2 cellular contexts compared by ENCODE assay signal in the genomic region with DNA sequence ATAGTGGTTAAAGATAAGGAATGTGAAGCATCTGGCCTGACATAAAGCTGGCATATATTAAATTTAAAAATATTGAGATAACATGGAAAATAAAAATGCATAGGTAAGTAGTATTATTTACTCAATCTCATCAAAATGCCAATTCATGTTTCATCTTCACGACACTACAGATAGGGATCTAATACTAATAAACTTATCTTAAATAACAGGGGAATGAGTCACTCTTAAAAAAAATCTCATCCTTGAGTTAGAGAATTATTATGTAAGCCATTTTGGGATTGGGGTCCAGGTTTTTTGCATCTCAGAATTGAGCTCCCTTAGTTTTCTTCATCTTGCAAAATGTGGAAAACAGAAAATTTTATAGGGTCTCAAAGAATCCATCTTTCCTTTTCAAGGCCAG.
TF ChIP-seq lines count a peak whose summit lies in the region.

No MANE protein-coding gene starts in this region.

TF ChIP-seq in A549, 52 proteins besides CTCF, POLR2A, EP300 and RAD21 (continued from another document):
- TF ChIP-seq, protein P1, sequence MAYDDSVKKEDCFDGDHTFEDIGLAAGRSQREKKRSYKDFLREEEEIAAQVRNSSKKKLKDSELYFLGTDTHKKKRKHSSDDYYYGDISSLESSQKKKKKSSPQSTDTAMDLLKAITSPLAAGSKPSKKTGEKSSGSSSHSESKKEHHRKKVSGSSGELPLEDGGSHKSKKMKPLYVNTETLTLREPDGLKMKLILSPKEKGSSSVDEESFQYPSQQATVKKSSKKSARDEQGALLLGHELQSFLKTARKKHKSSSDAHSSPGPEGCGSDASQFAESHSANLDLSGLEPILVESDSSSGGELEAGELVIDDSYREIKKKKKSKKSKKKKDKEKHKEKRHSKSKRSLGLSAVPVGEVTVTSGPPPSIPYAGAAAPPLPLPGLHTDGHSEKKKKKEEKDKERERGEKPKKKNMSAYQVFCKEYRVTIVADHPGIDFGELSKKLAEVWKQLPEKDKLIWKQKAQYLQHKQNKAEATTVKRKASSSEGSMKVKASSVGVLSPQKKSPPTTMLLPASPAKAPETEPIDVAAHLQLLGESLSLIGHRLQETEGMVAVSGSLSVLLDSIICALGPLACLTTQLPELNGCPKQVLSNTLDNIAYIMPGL (CRISPR knock-in tag; IDR thresholded peaks at IDR 0.05; ENCODE audit: borderline replicate concordance): no peak
- TF ChIP-seq NPAS2 (CRISPR knock-in tag; IDR thresholded peaks at IDR 0.05; ENCODE audit: borderline replicate concordance) (no peak), CBX8 (IDR thresholded peaks at IDR 0.05) (no peak), POLR2AphosphoS2 (conservative IDR thresholded peaks at IDR 0.05; ENCODE audit: low read length) (no peak), ZC3H11A (IDR thresholded peaks at IDR 0.05) (no peak)
- TF ChIP-seq, protein P2, sequence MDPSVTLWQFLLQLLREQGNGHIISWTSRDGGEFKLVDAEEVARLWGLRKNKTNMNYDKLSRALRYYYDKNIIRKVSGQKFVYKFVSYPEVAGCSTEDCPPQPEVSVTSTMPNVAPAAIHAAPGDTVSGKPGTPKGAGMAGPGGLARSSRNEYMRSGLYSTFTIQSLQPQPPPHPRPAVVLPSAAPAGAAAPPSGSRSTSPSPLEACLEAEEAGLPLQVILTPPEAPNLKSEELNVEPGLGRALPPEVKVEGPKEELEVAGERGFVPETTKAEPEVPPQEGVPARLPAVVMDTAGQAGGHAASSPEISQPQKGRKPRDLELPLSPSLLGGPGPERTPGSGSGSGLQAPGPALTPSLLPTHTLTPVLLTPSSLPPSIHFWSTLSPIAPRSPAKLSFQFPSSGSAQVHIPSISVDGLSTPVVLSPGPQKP (IDR thresholded peaks at IDR 0.05; ENCODE audit: low read depth, low read length): no peak

TF ChIP-seq in HCT116, 20 proteins besides CTCF, POLR2A, EP300 and RAD21 (continued from another document):
- TF ChIP-seq CBX3 (IDR thresholded peaks at IDR 0.05; ENCODE audit: low read depth) (no peak), ZFX (IDR thresholded peaks at IDR 0.05) (no peak), FOSL1 (IDR thresholded peaks at IDR 0.05; ENCODE audit: low read depth) (no peak), EZH2phosphoT487 (IDR thresholded peaks at IDR 0.05; ENCODE audit: borderline replicate concordance) (no peak), ZNF274 (IDR thresholded peaks at IDR 0.05; ENCODE audit: low read depth, low read length) (no peak), SP1 (IDR thresholded peaks at IDR 0.05; ENCODE audit: low read depth) (no peak), CEBPB (IDR thresholded peaks at IDR 0.05; ENCODE audit: low read depth) (no peak), YY1 (IDR thresholded peaks at IDR 0.05; ENCODE audit: extremely low read depth, insufficient replicate concordance, low read depth, low read length) (no peak), ELF1 (IDR thresholded peaks at IDR 0.05; ENCODE audit: borderline replicate concordance, low read depth) (no peak), JUND (IDR thresholded peaks at IDR 0.05) (no peak)
- TF ChIP-seq, protein P3, sequence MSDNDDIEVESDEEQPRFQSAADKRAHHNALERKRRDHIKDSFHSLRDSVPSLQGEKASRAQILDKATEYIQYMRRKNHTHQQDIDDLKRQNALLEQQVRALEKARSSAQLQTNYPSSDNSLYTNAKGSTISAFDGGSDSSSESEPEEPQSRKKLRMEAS (IDR thresholded peaks at IDR 0.05): no peak
- TF ChIP-seq, protein P4, sequence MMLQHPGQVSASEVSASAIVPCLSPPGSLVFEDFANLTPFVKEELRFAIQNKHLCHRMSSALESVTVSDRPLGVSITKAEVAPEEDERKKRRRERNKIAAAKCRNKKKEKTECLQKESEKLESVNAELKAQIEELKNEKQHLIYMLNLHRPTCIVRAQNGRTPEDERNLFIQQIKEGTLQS (IDR thresholded peaks at IDR 0.05): no peak
- TF ChIP-seq, protein P5, sequence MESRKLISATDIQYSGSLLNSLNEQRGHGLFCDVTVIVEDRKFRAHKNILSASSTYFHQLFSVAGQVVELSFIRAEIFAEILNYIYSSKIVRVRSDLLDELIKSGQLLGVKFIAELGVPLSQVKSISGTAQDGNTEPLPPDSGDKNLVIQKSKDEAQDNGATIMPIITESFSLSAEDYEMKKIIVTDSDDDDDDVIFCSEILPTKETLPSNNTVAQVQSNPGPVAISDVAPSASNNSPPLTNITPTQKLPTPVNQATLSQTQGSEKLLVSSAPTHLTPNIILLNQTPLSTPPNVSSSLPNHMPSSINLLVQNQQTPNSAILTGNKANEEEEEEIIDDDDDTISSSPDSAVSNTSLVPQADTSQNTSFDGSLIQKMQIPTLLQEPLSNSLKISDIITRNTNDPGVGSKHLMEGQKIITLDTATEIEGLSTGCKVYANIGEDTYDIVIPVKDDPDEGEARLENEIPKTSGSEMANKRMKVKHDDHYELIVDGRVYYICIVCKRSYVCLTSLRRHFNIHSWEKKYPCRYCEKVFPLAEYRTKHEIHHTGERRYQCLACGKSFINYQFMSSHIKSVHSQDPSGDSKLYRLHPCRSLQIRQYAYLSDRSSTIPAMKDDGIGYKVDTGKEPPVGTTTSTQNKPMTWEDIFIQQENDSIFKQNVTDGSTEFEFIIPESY (IDR thresholded peaks at IDR 0.05; ENCODE audit: extremely low read depth, insufficient replicate concordance, low read length): no peak
- TF ChIP-seq, protein P6, sequence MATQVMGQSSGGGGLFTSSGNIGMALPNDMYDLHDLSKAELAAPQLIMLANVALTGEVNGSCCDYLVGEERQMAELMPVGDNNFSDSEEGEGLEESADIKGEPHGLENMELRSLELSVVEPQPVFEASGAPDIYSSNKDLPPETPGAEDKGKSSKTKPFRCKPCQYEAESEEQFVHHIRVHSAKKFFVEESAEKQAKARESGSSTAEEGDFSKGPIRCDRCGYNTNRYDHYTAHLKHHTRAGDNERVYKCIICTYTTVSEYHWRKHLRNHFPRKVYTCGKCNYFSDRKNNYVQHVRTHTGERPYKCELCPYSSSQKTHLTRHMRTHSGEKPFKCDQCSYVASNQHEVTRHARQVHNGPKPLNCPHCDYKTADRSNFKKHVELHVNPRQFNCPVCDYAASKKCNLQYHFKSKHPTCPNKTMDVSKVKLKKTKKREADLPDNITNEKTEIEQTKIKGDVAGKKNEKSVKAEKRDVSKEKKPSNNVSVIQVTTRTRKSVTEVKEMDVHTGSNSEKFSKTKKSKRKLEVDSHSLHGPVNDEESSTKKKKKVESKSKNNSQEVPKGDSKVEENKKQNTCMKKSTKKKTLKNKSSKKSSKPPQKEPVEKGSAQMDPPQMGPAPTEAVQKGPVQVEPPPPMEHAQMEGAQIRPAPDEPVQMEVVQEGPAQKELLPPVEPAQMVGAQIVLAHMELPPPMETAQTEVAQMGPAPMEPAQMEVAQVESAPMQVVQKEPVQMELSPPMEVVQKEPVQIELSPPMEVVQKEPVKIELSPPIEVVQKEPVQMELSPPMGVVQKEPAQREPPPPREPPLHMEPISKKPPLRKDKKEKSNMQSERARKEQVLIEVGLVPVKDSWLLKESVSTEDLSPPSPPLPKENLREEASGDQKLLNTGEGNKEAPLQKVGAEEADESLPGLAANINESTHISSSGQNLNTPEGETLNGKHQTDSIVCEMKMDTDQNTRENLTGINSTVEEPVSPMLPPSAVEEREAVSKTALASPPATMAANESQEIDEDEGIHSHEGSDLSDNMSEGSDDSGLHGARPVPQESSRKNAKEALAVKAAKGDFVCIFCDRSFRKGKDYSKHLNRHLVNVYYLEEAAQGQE (IDR thresholded peaks at IDR 0.05; ENCODE audit: low read depth): no peak
